In the genomic region with DNA sequence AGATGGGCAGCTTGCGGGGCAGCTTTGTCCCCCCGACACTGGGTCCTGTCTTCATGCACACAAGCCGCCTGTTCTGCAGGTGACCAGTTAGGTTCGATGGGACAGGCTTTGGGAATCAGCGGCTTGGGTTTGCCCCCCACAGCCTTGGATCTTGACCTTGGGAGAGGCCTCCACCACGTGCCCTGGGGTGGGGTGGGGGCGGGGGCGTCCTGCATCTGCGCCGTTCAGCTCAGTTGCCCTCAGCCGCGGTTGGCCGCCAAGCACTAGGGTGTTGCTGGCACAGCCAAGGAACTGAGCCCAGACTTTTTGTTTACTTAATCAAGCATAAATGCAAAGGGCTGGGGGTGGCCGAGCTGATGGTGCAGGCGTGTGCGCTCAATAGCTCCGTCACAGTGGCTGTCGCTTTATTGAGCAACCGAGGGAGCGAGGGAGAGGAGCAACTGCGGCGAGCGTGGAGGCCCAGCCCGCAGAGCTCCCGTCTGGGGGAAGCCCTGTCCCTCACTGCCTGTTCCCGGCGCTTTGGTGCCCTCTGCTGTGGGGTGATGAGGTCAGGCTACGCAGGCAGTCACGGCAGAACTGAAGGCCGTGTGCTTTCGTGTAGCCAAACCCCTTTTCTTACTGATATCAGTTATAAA, we compare ENCODE assay signal across 1 cellular context.
TF ChIP-seq lines count a peak whose summit lies in the region.

No MANE protein-coding gene starts in this region.

TF ChIP-seq in HepG2, 621 proteins besides CTCF, POLR2A, EP300 and RAD21 (continued from another document and continues in another):
- TF ChIP-seq, protein P1, sequence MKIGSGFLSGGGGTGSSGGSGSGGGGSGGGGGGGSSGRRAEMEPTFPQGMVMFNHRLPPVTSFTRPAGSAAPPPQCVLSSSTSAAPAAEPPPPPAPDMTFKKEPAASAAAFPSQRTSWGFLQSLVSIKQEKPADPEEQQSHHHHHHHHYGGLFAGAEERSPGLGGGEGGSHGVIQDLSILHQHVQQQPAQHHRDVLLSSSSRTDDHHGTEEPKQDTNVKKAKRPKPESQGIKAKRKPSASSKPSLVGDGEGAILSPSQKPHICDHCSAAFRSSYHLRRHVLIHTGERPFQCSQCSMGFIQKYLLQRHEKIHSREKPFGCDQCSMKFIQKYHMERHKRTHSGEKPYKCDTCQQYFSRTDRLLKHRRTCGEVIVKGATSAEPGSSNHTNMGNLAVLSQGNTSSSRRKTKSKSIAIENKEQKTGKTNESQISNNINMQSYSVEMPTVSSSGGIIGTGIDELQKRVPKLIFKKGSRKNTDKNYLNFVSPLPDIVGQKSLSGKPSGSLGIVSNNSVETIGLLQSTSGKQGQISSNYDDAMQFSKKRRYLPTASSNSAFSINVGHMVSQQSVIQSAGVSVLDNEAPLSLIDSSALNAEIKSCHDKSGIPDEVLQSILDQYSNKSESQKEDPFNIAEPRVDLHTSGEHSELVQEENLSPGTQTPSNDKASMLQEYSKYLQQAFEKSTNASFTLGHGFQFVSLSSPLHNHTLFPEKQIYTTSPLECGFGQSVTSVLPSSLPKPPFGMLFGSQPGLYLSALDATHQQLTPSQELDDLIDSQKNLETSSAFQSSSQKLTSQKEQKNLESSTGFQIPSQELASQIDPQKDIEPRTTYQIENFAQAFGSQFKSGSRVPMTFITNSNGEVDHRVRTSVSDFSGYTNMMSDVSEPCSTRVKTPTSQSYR (CRISPR knock-in tag; IDR thresholded peaks at IDR 0.05; ENCODE audit: borderline replicate concordance), result peak; percentile 20; the same call in 1 of the 2 replicates
- no peak for TF ChIP-seq ZNF101 (CRISPR knock-in tag; IDR thresholded peaks at IDR 0.05; ENCODE audit: borderline replicate concordance, low read depth)
- no peak for TF ChIP-seq SOX6 (IDR thresholded peaks at IDR 0.05)
- TF ChIP-seq SOX6 (CRISPR knock-in tag; IDR thresholded peaks at IDR 0.05), result no peak; the same call in 1 of the 2 replicates
- TF ChIP-seq MTF2 (CRISPR knock-in tag; IDR thresholded peaks at IDR 0.05; ENCODE audit: borderline replicate concordance), result peak; percentile 98
- TF ChIP-seq ZNF652 (CRISPR knock-in tag; IDR thresholded peaks at IDR 0.05; ENCODE audit: borderline replicate concordance, low read depth), result no peak
- TF ChIP-seq, protein P2, sequence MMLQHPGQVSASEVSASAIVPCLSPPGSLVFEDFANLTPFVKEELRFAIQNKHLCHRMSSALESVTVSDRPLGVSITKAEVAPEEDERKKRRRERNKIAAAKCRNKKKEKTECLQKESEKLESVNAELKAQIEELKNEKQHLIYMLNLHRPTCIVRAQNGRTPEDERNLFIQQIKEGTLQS (CRISPR knock-in tag; IDR thresholded peaks at IDR 0.05), result no peak
- TF ChIP-seq GTF2F1 (IDR thresholded peaks at IDR 0.05; ENCODE audit: low read length), result no peak
- TF ChIP-seq, protein P3, sequence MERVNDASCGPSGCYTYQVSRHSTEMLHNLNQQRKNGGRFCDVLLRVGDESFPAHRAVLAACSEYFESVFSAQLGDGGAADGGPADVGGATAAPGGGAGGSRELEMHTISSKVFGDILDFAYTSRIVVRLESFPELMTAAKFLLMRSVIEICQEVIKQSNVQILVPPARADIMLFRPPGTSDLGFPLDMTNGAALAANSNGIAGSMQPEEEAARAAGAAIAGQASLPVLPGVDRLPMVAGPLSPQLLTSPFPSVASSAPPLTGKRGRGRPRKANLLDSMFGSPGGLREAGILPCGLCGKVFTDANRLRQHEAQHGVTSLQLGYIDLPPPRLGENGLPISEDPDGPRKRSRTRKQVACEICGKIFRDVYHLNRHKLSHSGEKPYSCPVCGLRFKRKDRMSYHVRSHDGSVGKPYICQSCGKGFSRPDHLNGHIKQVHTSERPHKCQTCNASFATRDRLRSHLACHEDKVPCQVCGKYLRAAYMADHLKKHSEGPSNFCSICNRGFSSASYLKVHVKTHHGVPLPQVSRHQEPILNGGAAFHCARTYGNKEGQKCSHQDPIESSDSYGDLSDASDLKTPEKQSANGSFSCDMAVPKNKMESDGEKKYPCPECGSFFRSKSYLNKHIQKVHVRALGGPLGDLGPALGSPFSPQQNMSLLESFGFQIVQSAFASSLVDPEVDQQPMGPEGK (CRISPR knock-in tag; IDR thresholded peaks at IDR 0.05), result peak; percentile 49; the same call in 1 of the 2 replicates
- 0 out of 2 replicates have a peak, but pooled peaks have one; percentile 30 for TF ChIP-seq ZNF205 (CRISPR knock-in tag; IDR thresholded peaks at IDR 0.05)
- TF ChIP-seq SUZ12 (IDR thresholded peaks at IDR 0.05; ENCODE audit: low read depth, low read length), result no peak
- no peak for TF ChIP-seq ZNF33B (CRISPR knock-in tag; IDR thresholded peaks at IDR 0.05)
- TF ChIP-seq, protein P4, sequence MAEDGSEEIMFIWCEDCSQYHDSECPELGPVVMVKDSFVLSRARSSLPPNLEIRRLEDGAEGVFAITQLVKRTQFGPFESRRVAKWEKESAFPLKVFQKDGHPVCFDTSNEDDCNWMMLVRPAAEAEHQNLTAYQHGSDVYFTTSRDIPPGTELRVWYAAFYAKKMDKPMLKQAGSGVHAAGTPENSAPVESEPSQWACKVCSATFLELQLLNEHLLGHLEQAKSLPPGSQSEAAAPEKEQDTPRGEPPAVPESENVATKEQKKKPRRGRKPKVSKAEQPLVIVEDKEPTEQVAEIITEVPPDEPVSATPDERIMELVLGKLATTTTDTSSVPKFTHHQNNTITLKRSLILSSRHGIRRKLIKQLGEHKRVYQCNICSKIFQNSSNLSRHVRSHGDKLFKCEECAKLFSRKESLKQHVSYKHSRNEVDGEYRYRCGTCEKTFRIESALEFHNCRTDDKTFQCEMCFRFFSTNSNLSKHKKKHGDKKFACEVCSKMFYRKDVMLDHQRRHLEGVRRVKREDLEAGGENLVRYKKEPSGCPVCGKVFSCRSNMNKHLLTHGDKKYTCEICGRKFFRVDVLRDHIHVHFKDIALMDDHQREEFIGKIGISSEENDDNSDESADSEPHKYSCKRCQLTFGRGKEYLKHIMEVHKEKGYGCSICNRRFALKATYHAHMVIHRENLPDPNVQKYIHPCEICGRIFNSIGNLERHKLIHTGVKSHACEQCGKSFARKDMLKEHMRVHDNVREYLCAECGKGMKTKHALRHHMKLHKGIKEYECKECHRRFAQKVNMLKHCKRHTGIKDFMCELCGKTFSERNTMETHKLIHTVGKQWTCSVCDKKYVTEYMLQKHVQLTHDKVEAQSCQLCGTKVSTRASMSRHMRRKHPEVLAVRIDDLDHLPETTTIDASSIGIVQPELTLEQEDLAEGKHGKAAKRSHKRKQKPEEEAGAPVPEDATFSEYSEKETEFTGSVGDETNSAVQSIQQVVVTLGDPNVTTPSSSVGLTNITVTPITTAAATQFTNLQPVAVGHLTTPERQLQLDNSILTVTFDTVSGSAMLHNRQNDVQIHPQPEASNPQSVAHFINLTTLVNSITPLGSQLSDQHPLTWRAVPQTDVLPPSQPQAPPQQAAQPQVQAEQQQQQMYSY (CRISPR knock-in tag; IDR thresholded peaks at IDR 0.05), result no peak
- no peak for TF ChIP-seq NFIB (CRISPR knock-in tag; IDR thresholded peaks at IDR 0.05; ENCODE audit: borderline replicate concordance)
- TF ChIP-seq ZKSCAN8 (CRISPR knock-in tag; IDR thresholded peaks at IDR 0.05; ENCODE audit: borderline replicate concordance), result no peak
- TF ChIP-seq ZBTB8A (CRISPR knock-in tag; IDR thresholded peaks at IDR 0.05; ENCODE audit: borderline replicate concordance, low read depth), result no peak
- TF ChIP-seq MYC (CRISPR knock-in tag; IDR thresholded peaks at IDR 0.05; ENCODE audit: borderline replicate concordance), result peak; percentile 59; the same call in 1 of the 2 replicates
- TF ChIP-seq, protein P5, sequence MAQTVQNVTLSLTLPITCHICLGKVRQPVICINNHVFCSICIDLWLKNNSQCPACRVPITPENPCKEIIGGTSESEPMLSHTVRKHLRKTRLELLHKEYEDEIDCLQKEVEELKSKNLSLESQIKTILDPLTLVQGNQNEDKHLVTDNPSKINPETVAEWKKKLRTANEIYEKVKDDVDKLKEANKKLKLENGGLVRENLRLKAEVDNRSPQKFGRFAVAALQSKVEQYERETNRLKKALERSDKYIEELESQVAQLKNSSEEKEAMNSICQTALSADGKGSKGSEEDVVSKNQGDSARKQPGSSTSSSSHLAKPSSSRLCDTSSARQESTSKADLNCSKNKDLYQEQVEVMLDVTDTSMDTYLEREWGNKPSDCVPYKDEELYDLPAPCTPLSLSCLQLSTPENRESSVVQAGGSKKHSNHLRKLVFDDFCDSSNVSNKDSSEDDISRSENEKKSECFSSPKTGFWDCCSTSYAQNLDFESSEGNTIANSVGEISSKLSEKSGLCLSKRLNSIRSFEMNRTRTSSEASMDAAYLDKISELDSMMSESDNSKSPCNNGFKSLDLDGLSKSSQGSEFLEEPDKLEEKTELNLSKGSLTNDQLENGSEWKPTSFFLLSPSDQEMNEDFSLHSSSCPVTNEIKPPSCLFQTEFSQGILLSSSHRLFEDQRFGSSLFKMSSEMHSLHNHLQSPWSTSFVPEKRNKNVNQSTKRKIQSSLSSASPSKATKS (CRISPR knock-in tag; IDR thresholded peaks at IDR 0.05), result no peak
- no peak for TF ChIP-seq REL (CRISPR knock-in tag; conservative IDR thresholded peaks at IDR 0.05)
- peak; percentile 60; the same call in 1 of the 2 replicates for TF ChIP-seq KDM2A (CRISPR knock-in tag; IDR thresholded peaks at IDR 0.05; ENCODE audit: borderline replicate concordance, low read depth)
- TF ChIP-seq PITX1 (CRISPR knock-in tag; IDR thresholded peaks at IDR 0.05), result no peak
- TF ChIP-seq, protein P6, sequence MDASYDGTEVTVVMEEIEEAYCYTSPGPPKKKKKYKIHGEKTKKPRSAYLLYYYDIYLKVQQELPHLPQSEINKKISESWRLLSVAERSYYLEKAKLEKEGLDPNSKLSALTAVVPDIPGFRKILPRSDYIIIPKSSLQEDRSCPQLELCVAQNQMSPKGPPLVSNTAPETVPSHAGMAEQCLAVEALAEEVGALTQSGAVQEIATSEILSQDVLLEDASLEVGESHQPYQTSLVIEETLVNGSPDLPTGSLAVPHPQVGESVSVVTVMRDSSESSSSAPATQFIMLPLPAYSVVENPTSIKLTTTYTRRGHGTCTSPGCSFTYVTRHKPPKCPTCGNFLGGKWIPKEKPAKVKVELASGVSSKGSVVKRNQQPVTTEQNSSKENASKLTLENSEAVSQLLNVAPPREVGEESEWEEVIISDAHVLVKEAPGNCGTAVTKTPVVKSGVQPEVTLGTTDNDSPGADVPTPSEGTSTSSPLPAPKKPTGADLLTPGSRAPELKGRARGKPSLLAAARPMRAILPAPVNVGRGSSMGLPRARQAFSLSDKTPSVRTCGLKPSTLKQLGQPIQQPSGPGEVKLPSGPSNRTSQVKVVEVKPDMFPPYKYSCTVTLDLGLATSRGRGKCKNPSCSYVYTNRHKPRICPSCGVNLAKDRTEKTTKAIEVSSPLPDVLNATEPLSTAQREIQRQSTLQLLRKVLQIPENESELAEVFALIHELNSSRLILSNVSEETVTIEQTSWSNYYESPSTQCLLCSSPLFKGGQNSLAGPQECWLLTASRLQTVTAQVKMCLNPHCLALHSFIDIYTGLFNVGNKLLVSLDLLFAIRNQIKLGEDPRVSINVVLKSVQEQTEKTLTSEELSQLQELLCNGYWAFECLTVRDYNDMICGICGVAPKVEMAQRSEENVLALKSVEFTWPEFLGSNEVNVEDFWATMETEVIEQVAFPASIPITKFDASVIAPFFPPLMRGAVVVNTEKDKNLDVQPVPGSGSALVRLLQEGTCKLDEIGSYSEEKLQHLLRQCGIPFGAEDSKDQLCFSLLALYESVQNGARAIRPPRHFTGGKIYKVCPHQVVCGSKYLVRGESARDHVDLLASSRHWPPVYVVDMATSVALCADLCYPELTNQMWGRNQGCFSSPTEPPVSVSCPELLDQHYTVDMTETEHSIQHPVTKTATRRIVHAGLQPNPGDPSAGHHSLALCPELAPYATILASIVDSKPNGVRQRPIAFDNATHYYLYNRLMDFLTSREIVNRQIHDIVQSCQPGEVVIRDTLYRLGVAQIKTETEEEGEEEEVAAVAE (CRISPR knock-in tag; IDR thresholded peaks at IDR 0.05; ENCODE audit: borderline replicate concordance), result no peak
- TF ChIP-seq ZNF530 (CRISPR knock-in tag; IDR thresholded peaks at IDR 0.05; ENCODE audit: low read depth), result no peak
- TF ChIP-seq, protein P7, sequence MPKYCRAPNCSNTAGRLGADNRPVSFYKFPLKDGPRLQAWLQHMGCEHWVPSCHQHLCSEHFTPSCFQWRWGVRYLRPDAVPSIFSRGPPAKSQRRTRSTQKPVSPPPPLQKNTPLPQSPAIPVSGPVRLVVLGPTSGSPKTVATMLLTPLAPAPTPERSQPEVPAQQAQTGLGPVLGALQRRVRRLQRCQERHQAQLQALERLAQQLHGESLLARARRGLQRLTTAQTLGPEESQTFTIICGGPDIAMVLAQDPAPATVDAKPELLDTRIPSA (CRISPR knock-in tag; IDR thresholded peaks at IDR 0.05; ENCODE audit: borderline replicate concordance), result no peak
- TF ChIP-seq, protein P8, sequence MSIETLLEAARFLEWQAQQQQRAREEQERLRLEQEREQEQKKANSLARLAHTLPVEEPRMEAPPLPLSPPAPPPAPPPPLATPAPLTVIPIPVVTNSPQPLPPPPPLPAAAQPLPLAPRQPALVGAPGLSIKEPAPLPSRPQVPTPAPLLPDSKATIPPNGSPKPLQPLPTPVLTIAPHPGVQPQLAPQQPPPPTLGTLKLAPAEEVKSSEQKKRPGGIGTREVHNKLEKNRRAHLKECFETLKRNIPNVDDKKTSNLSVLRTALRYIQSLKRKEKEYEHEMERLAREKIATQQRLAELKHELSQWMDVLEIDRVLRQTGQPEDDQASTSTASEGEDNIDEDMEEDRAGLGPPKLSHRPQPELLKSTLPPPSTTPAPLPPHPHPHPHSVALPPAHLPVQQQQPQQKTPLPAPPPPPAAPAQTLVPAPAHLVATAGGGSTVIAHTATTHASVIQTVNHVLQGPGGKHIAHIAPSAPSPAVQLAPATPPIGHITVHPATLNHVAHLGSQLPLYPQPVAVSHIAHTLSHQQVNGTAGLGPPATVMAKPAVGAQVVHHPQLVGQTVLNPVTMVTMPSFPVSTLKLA (IDR thresholded peaks at IDR 0.05), result no peak
- no peak for TF ChIP-seq TCF7L2 (IDR thresholded peaks at IDR 0.05; ENCODE audit: low read depth, low read length)
- TF ChIP-seq SMARCE1 (IDR thresholded peaks at IDR 0.05; ENCODE audit: borderline replicate concordance), result no peak
- no peak for TF ChIP-seq FOXJ3 (CRISPR knock-in tag; IDR thresholded peaks at IDR 0.05; ENCODE audit: borderline replicate concordance)
- TF ChIP-seq RARA (CRISPR knock-in tag; IDR thresholded peaks at IDR 0.05), result no peak
- TF ChIP-seq FOSL2 (CRISPR knock-in tag; IDR thresholded peaks at IDR 0.05), result peak; percentile 21; the same call in 1 of the 2 replicates
- TF ChIP-seq AGO1 (IDR thresholded peaks at IDR 0.05; ENCODE audit: low read depth, low read length, poor library complexity, severe bottlenecking), result no peak
- TF ChIP-seq ZNF224 (CRISPR knock-in tag; IDR thresholded peaks at IDR 0.05), result no peak
- no peak for TF ChIP-seq SRSF1 (optimal IDR thresholded peaks at IDR 0.05; ENCODE audit: low read depth, low read length)
- TF ChIP-seq, protein P9, sequence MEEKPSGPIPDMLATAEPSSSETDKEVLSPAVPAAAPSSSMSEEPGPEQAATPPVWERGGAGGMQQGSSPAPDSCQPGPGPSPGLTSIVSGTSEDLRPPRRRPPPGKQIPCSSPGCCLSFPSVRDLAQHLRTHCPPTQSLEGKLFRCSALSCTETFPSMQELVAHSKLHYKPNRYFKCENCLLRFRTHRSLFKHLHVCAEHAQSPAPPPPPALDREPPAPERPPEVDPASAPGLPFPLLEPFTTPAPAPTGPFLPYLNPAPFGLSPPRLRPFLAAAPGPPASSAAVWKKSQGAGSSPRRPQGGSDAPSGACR (CRISPR knock-in tag; IDR thresholded peaks at IDR 0.05), result 0 out of 2 replicates have a peak, but pooled peaks have one; percentile 77
- TF ChIP-seq, protein P10, sequence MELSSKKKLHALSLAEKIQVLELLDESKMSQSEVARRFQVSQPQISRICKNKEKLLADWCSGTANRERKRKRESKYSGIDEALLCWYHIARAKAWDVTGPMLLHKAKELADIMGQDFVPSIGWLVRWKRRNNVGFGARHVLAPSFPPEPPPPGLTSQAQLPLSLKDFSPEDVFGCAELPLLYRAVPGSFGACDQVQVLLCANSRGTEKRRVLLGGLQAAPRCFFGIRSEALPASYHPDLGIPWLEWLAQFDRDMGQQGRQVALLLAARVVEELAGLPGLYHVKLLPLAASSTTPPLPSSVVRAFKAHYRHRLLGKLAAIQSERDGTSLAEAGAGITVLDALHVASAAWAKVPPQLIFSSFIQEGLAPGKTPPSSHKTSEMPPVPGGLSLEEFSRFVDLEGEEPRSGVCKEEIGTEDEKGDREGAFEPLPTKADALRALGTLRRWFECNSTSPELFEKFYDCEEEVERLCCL (CRISPR knock-in tag; IDR thresholded peaks at IDR 0.05; ENCODE audit: borderline replicate concordance), result no peak
